11 cellular contexts compared by ENCODE assay signal in the genomic region with DNA sequence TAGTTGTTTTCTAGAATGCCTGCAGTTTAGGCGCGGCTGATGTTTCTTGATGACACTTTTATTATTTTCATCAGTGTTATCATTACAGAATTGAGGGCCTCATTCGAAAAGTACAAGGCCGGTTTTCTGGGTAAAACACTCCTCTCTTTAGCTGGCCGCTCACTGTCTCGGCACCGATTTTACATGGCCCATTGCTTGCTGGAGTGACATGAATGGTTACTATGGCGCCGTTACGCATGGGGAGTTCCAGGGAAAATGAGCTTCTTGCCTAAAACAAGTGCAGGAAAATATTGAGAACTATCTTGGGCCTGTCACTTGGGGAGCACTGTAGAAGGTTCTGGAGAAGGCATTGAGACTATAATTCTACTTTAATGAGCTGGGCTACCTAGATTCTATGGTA.
"Had no signal": no experiment of that assay in that cellular context is flagged by ENCODE, and none has a peak within 500 bp of the region (broad histone marks: within the 10 kb centered on the region; RNA-seq: fewer than 3 reads in every experiment).

No MANE protein-coding gene starts in this region.

- ATAC-seq: activated CD8-positive, alpha-beta T cell treated with anti-CD3 and anti-CD28 coated beads, Interleukin-2, amount 10 ng/mL, durations not matched to agents 7 days and 5 days; heart right ventricle; right lobe of liver had no signal

- H3K36me3 Mint-ChIP-seq: type B pancreatic cell had no signal

- DNase-seq: activated CD4-positive, alpha-beta T cell treated with anti-CD3 and anti-CD28 coated beads for 4 hours; activated CD8-positive, alpha-beta T cell treated with anti-CD3 and anti-CD28 coated beads, Interleukin-2, amount 10 ng/mL, durations not matched to agents 7 days and 5 days; activated naive CD4-positive, alpha-beta T cell treated with Interleukin-2 at 50 U/mL for 16 hours; foreskin melanocyte; heart right ventricle; stimulated activated CD4-positive, alpha-beta T cell treated with anti-CD3 and anti-CD28 coated beads, Interleukin-1b, Interleukin-23, amount 100 ng/mL, for 48 hours; stimulated activated naive CD4-positive, alpha-beta T cell; T-helper 1 cell; WERI-Rb-1 had no signal

- H3K4me3 Mint-ChIP-seq: activated CD8-positive, alpha-beta T cell treated with anti-CD3 and anti-CD28 coated beads, Interleukin-2, amount 10 ng/mL, durations not matched to agents 7 days and 5 days; type B pancreatic cell had no signal

- H3K27ac Mint-ChIP-seq: activated CD8-positive, alpha-beta T cell treated with anti-CD3 and anti-CD28 coated beads, Interleukin-2, amount 10 ng/mL, durations not matched to agents 7 days and 5 days; type B pancreatic cell had no signal

- H3K9me3 Mint-ChIP-seq: type B pancreatic cell had no signal
